Comparison of ENCODE assay signal across 1 cellular context in the genomic region with DNA sequence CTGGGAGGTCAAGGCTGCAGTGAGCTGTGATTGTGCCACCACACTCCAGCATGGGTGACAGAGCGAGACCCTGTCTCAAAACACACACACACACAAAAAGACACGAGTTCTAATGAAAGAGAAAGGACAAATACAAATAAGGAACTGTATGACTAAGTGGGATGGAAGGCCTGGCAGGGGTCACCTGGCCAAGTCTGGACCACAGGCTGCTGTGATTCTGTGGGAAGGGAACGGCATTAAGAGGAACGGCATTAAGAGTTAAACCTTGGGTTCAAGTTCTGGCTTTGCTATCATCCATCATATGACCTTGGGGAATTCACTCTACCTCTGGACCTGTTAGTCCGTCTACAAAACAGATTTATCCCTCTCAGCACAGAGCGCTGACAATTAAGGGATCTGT.
TF ChIP-seq lines count a peak whose summit lies in the region.

No MANE protein-coding gene starts in this region.

TF ChIP-seq in H1, 55 proteins besides CTCF, POLR2A, EP300 and RAD21:
- TF ChIP-seq KDM5A (IDR thresholded peaks at IDR 0.05; ENCODE audit: low read length) (no peak), KDM4A (IDR thresholded peaks at IDR 0.05; ENCODE audit: low read depth, low read length, severe bottlenecking) (no peak), EGR1 (IDR thresholded peaks at IDR 0.05; ENCODE audit: borderline replicate concordance, low read depth, low read length) (no peak), TAF1 (IDR thresholded peaks at IDR 0.05; ENCODE audit: low read depth, low read length) (no peak), SAP30 (IDR thresholded peaks at IDR 0.05; ENCODE audit: insufficient read depth, insufficient replicate concordance, low read length) (no peak), CTBP2 (IDR thresholded peaks at IDR 0.05; ENCODE audit: borderline replicate concordance, insufficient read depth, insufficient read length, low read length) (no peak), RFX5 (IDR thresholded peaks at IDR 0.05; ENCODE audit: borderline replicate concordance, low read depth, low read length) (no peak)
- TF ChIP-seq, protein P1, sequence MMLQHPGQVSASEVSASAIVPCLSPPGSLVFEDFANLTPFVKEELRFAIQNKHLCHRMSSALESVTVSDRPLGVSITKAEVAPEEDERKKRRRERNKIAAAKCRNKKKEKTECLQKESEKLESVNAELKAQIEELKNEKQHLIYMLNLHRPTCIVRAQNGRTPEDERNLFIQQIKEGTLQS (IDR thresholded peaks at IDR 0.05; ENCODE audit: insufficient read depth, low read depth, low read length), result no peak
